24 cellular contexts compared by ENCODE assay signal in the genomic region with DNA sequence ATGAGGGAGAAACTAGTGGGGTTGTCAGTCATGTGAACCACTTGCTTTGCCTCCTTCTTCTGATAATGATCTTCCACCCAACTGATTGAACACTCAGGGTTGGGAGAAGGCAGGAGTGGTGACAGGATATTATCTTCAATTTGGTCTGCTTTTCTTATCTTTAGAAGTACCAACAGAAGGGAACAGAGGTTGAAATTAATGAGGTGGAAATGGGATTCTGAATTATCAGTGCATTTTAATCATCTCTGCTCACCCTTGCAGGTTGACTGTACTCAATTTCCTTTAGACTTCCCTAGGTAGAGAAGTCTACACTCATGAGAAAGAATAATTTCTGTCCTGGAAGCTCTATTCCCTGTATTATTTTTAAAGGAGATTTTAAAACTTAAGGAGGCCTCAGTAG.
"Had no signal": no experiment of that assay in that cellular context is flagged by ENCODE, and none has a peak within 500 bp of the region (broad histone marks: within the 10 kb centered on the region; RNA-seq: fewer than 3 reads in every experiment).

No MANE protein-coding gene starts in this region.

- DNase-seq: activated CD4-positive, alpha-beta T cell treated with anti-CD3 and anti-CD28 coated beads for 1 hour; activated CD8-positive, alpha-beta memory T cell treated with anti-CD3 and anti-CD28 coated beads for 24 hours; activated CD8-positive, alpha-beta memory T cell treated with anti-CD3 and anti-CD28 coated beads, Interleukin-2, amount 50 U/mL, for 4 hours; activated T-cell treated with anti-CD3 and anti-CD28 coated beads, Interleukin-2, amount 50 U/mL, for 24 hours; aorta; caudate nucleus; effector CD4-positive, alpha-beta T cell; foreskin keratinocyte; hippocampal formation; naive B cell; occipital lobe; small intestine; stimulated activated CD4-positive, alpha-beta T cell treated with anti-CD3 and anti-CD28 coated beads, Interleukin-2, amount 100 ng/mL, for 24 hours; stimulated activated naive B cell treated with anti-CD40 and anti-IgM and Interleukin-4, amounts not matched to agents 10 μg/mL and 1 μg/mL and 100 μg/mL, for 72 hours; T-helper 9 cell; transverse colon; uterus had no signal

- H3K27me3 ChIP-seq: foreskin keratinocyte, transverse colon, uterus had no signal

- H3K27ac Mint-ChIP-seq: activated T-cell treated with anti-CD3 and anti-CD28 coated beads, Interleukin-2, amount 50 U/mL, for 24 hours; activated T-helper 17 cell treated with anti-CD3 and anti-CD28 coated beads, Interleukin-2, amount 50 U/mL, for 72 hours; brain; dendritic cell treated with granulocyte-macrophage colony-stimulating factor and Interleukin-4, amounts not matched to agents 40 ng/mL and 50 ng/mL, for 4 days; memory B cell; naive B cell; stimulated activated naive B cell treated with anti-CD40 and anti-IgM and Interleukin-4, amounts not matched to agents 10 μg/mL and 1 μg/mL and 100 μg/mL, for 72 hours had no signal

- H3K27ac ChIP-seq: transverse colon, uterus had no signal

- H3K4me1 Mint-ChIP-seq: brain; memory B cell; naive B cell; neural crest cell; stimulated activated naive B cell treated with anti-CD40 and anti-IgM and Interleukin-4, amounts not matched to agents 10 μg/mL and 1 μg/mL and 100 μg/mL, for 72 hours had no signal

- H3K4me1 ChIP-seq: uterus had no signal

- H3K4me3 Mint-ChIP-seq: activated T-cell treated with anti-CD3 and anti-CD28 coated beads, Interleukin-2, amount 50 U/mL, for 24 hours; activated T-helper 17 cell treated with anti-CD3 and anti-CD28 coated beads, Interleukin-2, amount 50 U/mL, for 72 hours; brain; dendritic cell treated with granulocyte-macrophage colony-stimulating factor and Interleukin-4, amounts not matched to agents 40 ng/mL and 50 ng/mL, for 4 days; memory B cell; naive B cell; neural crest cell; stimulated activated naive B cell treated with anti-CD40 and anti-IgM and Interleukin-4, amounts not matched to agents 10 μg/mL and 1 μg/mL and 100 μg/mL, for 72 hours had no signal

- H3K9me3 ChIP-seq: uterus had no signal

- ATAC-seq: activated naive CD4-positive, alpha-beta T cell treated with anti-CD3 and anti-CD28 coated beads, Interleukin-2, amount 50 U/mL, for 72 hours; activated T-helper 17 cell treated with anti-CD3 and anti-CD28 coated beads, Interleukin-2, amount 50 U/mL, for 72 hours; sciatic nerve; stimulated activated naive B cell treated with anti-CD40 and anti-IgM and Interleukin-4, amounts not matched to agents 10 μg/mL and 1 μg/mL and 100 μg/mL, for 72 hours had no signal

- H3K36me3 ChIP-seq: transverse colon, uterus had no signal

- H3K4me3 ChIP-seq: transverse colon, uterus had no signal
